9 cellular contexts compared by ENCODE assay signal in genomic region chr9:136512651-136513066, GRCh38. TPM values are rescaled to one million over a fixed set of nuclear protein-coding genes. Genes with fewer than 3 reads are reported as not detected.
DNase-seq lines count a peak whose midpoint lies in the region; ATAC-seq and TF ChIP-seq lines count a peak whose summit lies in the region.
"Had no signal": no experiment of that assay in that cellular context is flagged by ENCODE, and none has a peak within 500 bp of the region (broad histone marks: within the 10 kb centered on the region; RNA-seq: fewer than 3 reads in every experiment).

No MANE protein-coding gene starts in this region.

- no peak for TF ChIP-seq CTCF in CD4-positive, alpha-beta T cell (IDR thresholded peaks at IDR 0.05)
- TF ChIP-seq CTCF in RWPE2 (IDR thresholded peaks at IDR 0.05; ENCODE audit: poor library complexity, severe bottlenecking) (no peak), psoas muscle (IDR thresholded peaks at IDR 0.05) (no peak), CD14-positive monocyte (IDR thresholded peaks at IDR 0.05) (no peak)

- H3K27ac Mint-ChIP-seq in CD4-positive, alpha-beta T cell = no peak overlapping the region
- no peak overlapping the region for H3K27ac Mint-ChIP-seq in CD14-positive monocyte

- no peaks in the 10 kb centered on the region for H3K4me1 ChIP-seq in RWPE2 (ENCODE audit: insufficient read depth, poor library complexity, severe bottlenecking)
- H3K4me1 ChIP-seq in psoas muscle = no peaks in the 10 kb centered on the region

- no peaks in the 10 kb centered on the region for H3K9me3 ChIP-seq in CD4-positive, alpha-beta T cell (ENCODE audit: control insufficient read depth, low read length)
- H3K9me3 ChIP-seq in RWPE2 (ENCODE audit: severe bottlenecking) (no peaks in the 10 kb centered on the region), psoas muscle (no peaks in the 10 kb centered on the region)

- intact Hi-C loops in CD4-positive, alpha-beta T cell (cut with DNase I, micrococcal nuclease) = no loop called here
- intact Hi-C loops in psoas muscle (cut with DNase I) (no loop called here), CD14-positive monocyte (cut with micrococcal nuclease) (no loop called here)

- H3K4me3 ChIP-seq in RWPE2 (ENCODE audit: severe bottlenecking) (no peak overlapping the region), psoas muscle (peak overlapping the region; percentile 25)

- H3K27me3 ChIP-seq in CD4-positive, alpha-beta T cell (ENCODE audit: control insufficient read depth, insufficient read depth, low read length) = no peaks in the 10 kb centered on the region
- H3K27me3 ChIP-seq in RWPE2 (ENCODE audit: insufficient read depth, poor library complexity, severe bottlenecking) (no peaks in the 10 kb centered on the region), psoas muscle (ENCODE audit: insufficient read depth in 3 of 3, low read length in 2 of 3) (no peaks in the 10 kb centered on the region)

- POLR2A ChIA-PET in CD4-positive, alpha-beta T cell (lab: Charles Lee) = no interaction called here

- H3K36me3 Mint-ChIP-seq in CD4-positive, alpha-beta T cell (ENCODE audit: low read depth) = peaks cover 31% of the 10 kb centered on the region
- peaks cover 62 to 93% of the 10 kb centered on the region in 2 donors for H3K36me3 Mint-ChIP-seq in CD14-positive monocyte

- 74 to 86% (median 82%) methylated on average over 13 of the region's 13 CpGs for WGBS in psoas muscle, 3 donors

- ATAC-seq in CD4-positive, alpha-beta T cell (ENCODE audit: poor library complexity) = peak; percentile 87
- ATAC-seq in RWPE2 (ENCODE audit: low read depth) (peak; percentile 40; the same call in 1 of the 3 replicates), psoas muscle (peak in 2 of 4 donors; percentile 47 to 48), HG02938 (IDR thresholded peaks at IDR 0.05; ENCODE audit: unreplicated experiment) (no peak)

- no peaks in the 10 kb centered on the region for H3K4me1 Mint-ChIP-seq in CD4-positive, alpha-beta T cell (ENCODE audit: low read depth)
- no peaks in the 10 kb centered on the region for H3K4me1 Mint-ChIP-seq in CD14-positive monocyte

- CTCF ChIA-PET in CD4-positive, alpha-beta T cell (lab: Charles Lee) = no interaction called here

- no peaks in the 10 kb centered on the region for H3K27me3 Mint-ChIP-seq in CD4-positive, alpha-beta T cell
- peaks cover 0 to 5% (median 2%) of the 10 kb centered on the region in 3 donors for H3K27me3 Mint-ChIP-seq in CD14-positive monocyte (ENCODE audit: low read depth in 3 of 3)

- H3K27ac ChIP-seq in CD4-positive, alpha-beta T cell (ENCODE audit: low read depth, low read length) = no peak overlapping the region
- H3K27ac ChIP-seq in RWPE2 (ENCODE audit: poor library complexity, severe bottlenecking) = no peak overlapping the region
- H3K27ac ChIP-seq in psoas muscle = peak overlapping the region; percentile 76

- DNase-seq in CD4-positive, alpha-beta T cell = peak in 6 of 10 experiments; percentile 24 to 53 (median 27)
- no peak for DNase-seq in RWPE2 (ENCODE audit: low spot score)
- DNase-seq in effector CD8-positive, alpha-beta T cell (lab: John Stamatoyannopoulos, UW) = peak; percentile 36
- no peak for DNase-seq in psoas muscle
- no peak for DNase-seq in CD14-positive monocyte (ENCODE audit: low spot score)
- no peak for DNase-seq in NCI-H446 (lab: John Stamatoyannopoulos, UW)
- DNase-seq in SW480 (ENCODE audit: low spot score) = no peak
- DNase-seq: NCI-H1930 had no signal

- H3K9me3 Mint-ChIP-seq in CD4-positive, alpha-beta T cell = no peaks in the 10 kb centered on the region
- no peaks in the 10 kb centered on the region for H3K9me3 Mint-ChIP-seq in CD14-positive monocyte

- H3K4me3 Mint-ChIP-seq in CD4-positive, alpha-beta T cell = no peak overlapping the region
- H3K4me3 Mint-ChIP-seq in CD14-positive monocyte = no peak overlapping the region

- H3K36me3 ChIP-seq in RWPE2 (ENCODE audit: low read depth) = peaks cover 79% of the 10 kb centered on the region
- peaks cover 0 to 91% of the 10 kb centered on the region in 2 donors for H3K36me3 ChIP-seq in psoas muscle (ENCODE audit: insufficient read depth in 1 of 2, low read depth in 1 of 2)

RNA-seq across cellular contexts. Expression of gene SEC16A, which starts 29.8 kb away (rescaled TPM):
- total RNA-seq in CD4-positive, alpha-beta T cell = 10 to 100 TPM; 73.0 to 75.0 TPM
- total RNA-seq in psoas muscle = 10 to 100 TPM; 31.5 to 40.0 (median 37.0) TPM
- polyA plus RNA-seq in psoas muscle = 10 to 100 TPM; 22.3 to 27.6 (median 26.1) TPM
- 10 to 100 TPM; 11.1 to 19.1 TPM for polyA plus RNA-seq in CD14-positive monocyte

RNA-seq across cellular contexts. Expression of gene NOTCH1, which starts 33.2 kb away (rescaled TPM):
- 10 to 100 TPM; 30.8 to 34.2 TPM for total RNA-seq in CD4-positive, alpha-beta T cell
- 10 to 100 TPM in 3 of 4 donors, 1 to 10 TPM in 1; 8.7 to 15.4 (median 12.3) TPM for total RNA-seq in psoas muscle
- polyA plus RNA-seq in psoas muscle (1 to 10 TPM; 1.8 to 3.8 (median 2.9) TPM), CD14-positive monocyte (1 to 10 TPM; 1.4 to 2.2 TPM)

Comparison
In these comparisons a context has a peak if more than half of its experiments do, and no peak if none do; other contexts are left out.
1. DNase-seq: peak in CD4-positive, alpha-beta T cell (6 of 10) and effector CD8-positive, alpha-beta T cell (single experiment); none in RWPE2 (single experiment), psoas muscle (0 of 2), CD14-positive monocyte (single experiment), NCI-H446 (0 of 2) and SW480 (single experiment).